In genomic region chr20:46025376-46025783, GRCh38 we compare ENCODE assay signal across 2 cellular contexts.
TF ChIP-seq lines count a peak whose summit lies in the region.

No MANE protein-coding gene starts in this region.

TF ChIP-seq in SK-N-SH, 30 proteins besides CTCF, POLR2A, EP300 and RAD21:
- no peak for TF ChIP-seq REST (IDR thresholded peaks at IDR 0.05; ENCODE audit: low read depth, low read length)
- no peak for TF ChIP-seq SMC3 (IDR thresholded peaks at IDR 0.05; ENCODE audit: low read depth, low read length)
- no peak for TF ChIP-seq PBX3 (IDR thresholded peaks at IDR 0.05)
- TF ChIP-seq TAF1 (IDR thresholded peaks at IDR 0.05; ENCODE audit: borderline replicate concordance, low read depth, low read length), result no peak
- no peak for TF ChIP-seq JUND (IDR thresholded peaks at IDR 0.05)
- no peak for TF ChIP-seq RFX5 (IDR thresholded peaks at IDR 0.05; ENCODE audit: low read length)
- no peak for TF ChIP-seq MAX (IDR thresholded peaks at IDR 0.05; ENCODE audit: low read depth)
- no peak for TF ChIP-seq MXI1 (IDR thresholded peaks at IDR 0.05; ENCODE audit: low read depth, low read length)
- TF ChIP-seq ELF1 (IDR thresholded peaks at IDR 0.05), result no peak
- TF ChIP-seq USF2 (IDR thresholded peaks at IDR 0.05; ENCODE audit: borderline replicate concordance, low read depth, low read length), result no peak
- no peak for TF ChIP-seq RCOR1 (IDR thresholded peaks at IDR 0.05; ENCODE audit: low read length)
- no peak for TF ChIP-seq RXRA (IDR thresholded peaks at IDR 0.05; ENCODE audit: borderline replicate concordance, low read depth)
- TF ChIP-seq TCF12 (IDR thresholded peaks at IDR 0.05), result no peak
- TF ChIP-seq NFIC (IDR thresholded peaks at IDR 0.05; ENCODE audit: borderline replicate concordance), result no peak
- no peak for TF ChIP-seq GABPA (IDR thresholded peaks at IDR 0.05; ENCODE audit: low read depth)
- no peak for TF ChIP-seq USF1 (IDR thresholded peaks at IDR 0.05; ENCODE audit: borderline replicate concordance, low read depth)

TF ChIP-seq in SK-N-SH treated with all-trans-retinoic acid at 6 μM for 48 hours, 23 proteins besides CTCF, POLR2A, EP300 and RAD21 (continued from another document):
- no peak for TF ChIP-seq PATZ1 (CRISPR knock-in tag; IDR thresholded peaks at IDR 0.05; ENCODE audit: borderline replicate concordance)
